ENCODE assay signal across 18 cellular contexts in the genomic region with DNA sequence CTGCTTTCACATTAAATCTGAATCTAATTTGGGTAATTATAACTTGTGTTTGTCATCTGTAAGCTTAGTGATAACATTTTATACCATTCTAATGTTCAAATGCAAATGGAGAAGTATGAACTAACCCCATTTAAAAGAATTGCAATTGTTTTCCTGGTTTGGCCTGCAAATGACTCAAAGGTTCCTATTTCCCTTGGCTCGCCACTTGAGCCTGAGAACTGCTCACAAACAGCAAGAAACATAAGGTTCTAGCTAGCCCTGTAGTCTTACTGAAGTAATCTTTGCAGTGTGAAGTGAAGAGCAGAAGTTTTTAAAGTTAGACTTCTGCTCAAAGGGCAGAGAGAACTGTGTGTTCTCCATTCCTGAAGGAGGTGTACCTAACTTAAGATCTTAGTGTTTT.
"Had no signal": no experiment of that assay in that cellular context is flagged by ENCODE, and none has a peak within 500 bp of the region (broad histone marks: within the 10 kb centered on the region; RNA-seq: fewer than 3 reads in every experiment).

No MANE protein-coding gene starts in this region.

- H3K27me3 Mint-ChIP-seq: activated CD4-positive, alpha-beta memory T cell treated with anti-CD3 and anti-CD28 coated beads for 36 hours; effector memory CD8-positive, alpha-beta T cell had no signal

- H3K36me3 ChIP-seq: SJSA1 had no signal

- H3K27ac ChIP-seq: SJSA1 had no signal

- H3K4me3 ChIP-seq: mucosa of descending colon, SJSA1 had no signal

- H3K27me3 ChIP-seq: SJSA1 had no signal

- H3K9me3 Mint-ChIP-seq: activated CD4-positive, alpha-beta memory T cell treated with anti-CD3 and anti-CD28 coated beads for 36 hours; effector memory CD8-positive, alpha-beta T cell; natural killer cell had no signal

- DNase-seq: activated CD4-positive, alpha-beta memory T cell treated with anti-CD3 and anti-CD28 coated beads for 36 hours; activated CD4-positive, alpha-beta T cell treated with anti-CD3 and anti-CD28 coated beads for 1 hour; activated CD8-positive, alpha-beta memory T cell treated with anti-CD3 and anti-CD28 coated beads, Interleukin-2, amount 50 U/mL, for 4 hours; activated naive CD4-positive, alpha-beta T cell treated with anti-CD3 and anti-CD28 coated beads, Interleukin-2, amount 50 U/mL, for 16 hours; anterior cingulate cortex; cortex of kidney; effector memory CD8-positive, alpha-beta T cell; glutamatergic neuron; left colon; mammary epithelial cell; mucosa of descending colon; natural killer cell; stimulated activated CD4-positive, alpha-beta T cell treated with anti-CD3 and anti-CD28 coated beads, Interleukin-2, amount 100 ng/mL, for 24 hours; stimulated activated naive CD4-positive, alpha-beta T cell treated with Interleukin-2 at 50 U/mL for 16 hours; SW 1271 had no signal

- H3K4me3 Mint-ChIP-seq: activated CD4-positive, alpha-beta memory T cell treated with anti-CD3 and anti-CD28 coated beads for 36 hours; effector memory CD8-positive, alpha-beta T cell; natural killer cell; T-helper 2 cell treated with Interferon-gamma antibody and Interleukin-4, amounts not matched to agents 5 μg/mL and 100 μg/mL, for 36 hours had no signal

- H3K36me3 Mint-ChIP-seq: natural killer cell had no signal

- H3K27ac Mint-ChIP-seq: activated CD4-positive, alpha-beta memory T cell treated with anti-CD3 and anti-CD28 coated beads for 36 hours; effector memory CD8-positive, alpha-beta T cell; natural killer cell; progenitor cell of endocrine pancreas; T-helper 2 cell treated with Interferon-gamma antibody and Interleukin-4, amounts not matched to agents 5 μg/mL and 100 μg/mL, for 36 hours had no signal

- H3K9me3 ChIP-seq: mucosa of descending colon, SJSA1 had no signal

- H3K4me1 ChIP-seq: SJSA1 had no signal
